Comparison of ENCODE assay signal across 1 cellular context in genomic region chr7:33842141-33842540, GRCh38.
TF ChIP-seq lines count a peak whose summit lies in the region.

No MANE protein-coding gene starts in this region.

TF ChIP-seq in SK-N-SH treated with all-trans-retinoic acid at 6 μM for 48 hours, 23 proteins besides CTCF, POLR2A, EP300 and RAD21 (continued from another document):
- TF ChIP-seq TCF4 (CRISPR knock-in tag; IDR thresholded peaks at IDR 0.05; ENCODE audit: borderline replicate concordance) (no peak), POU6F1 (CRISPR knock-in tag; IDR thresholded peaks at IDR 0.05; ENCODE audit: borderline replicate concordance, low read depth) (no peak)
